In genomic region chr1:183073320-183073719, GRCh38 we compare ENCODE assay signal across 31 cellular contexts. TPM values are rescaled to one million over a fixed set of nuclear protein-coding genes. Genes with fewer than 3 reads are reported as not detected.
DNase-seq lines count a peak whose midpoint lies in the region; ATAC-seq, FAIRE-seq and TF ChIP-seq lines count a peak whose summit lies in the region.
"Had no signal": no experiment of that assay in that cellular context is flagged by ENCODE, and none has a peak within 500 bp of the region (broad histone marks: within the 10 kb centered on the region; RNA-seq: fewer than 3 reads in every experiment).

No MANE protein-coding gene starts in this region.

- H3K4me1 ChIP-seq in left ventricle myocardium inferior (peaks cover 99% of the 10 kb centered on the region), heart right ventricle (peaks cover 11 to 95% (median 86%) of the 10 kb centered on the region in 9 donors), muscle layer of duodenum (ENCODE audit: control insufficient read depth in 1 of 2, insufficient read depth in 2 of 2, low read length in 2 of 2) (peaks cover 19 to 55% of the 10 kb centered on the region in 2 donors), upper lobe of right lung (peaks cover 49% of the 10 kb centered on the region)

- H3K4me3 ChIP-seq in left ventricle myocardium inferior (no peak overlapping the region), heart right ventricle (no peak overlapping the region), muscle layer of duodenum (ENCODE audit: low read depth in 1 of 2, low read length in 2 of 2) (no peak overlapping the region), upper lobe of right lung (no peak overlapping the region)
- H3K4me3 ChIP-seq: GM23338, PC-9, testis had no signal

- intact Hi-C loops in left ventricle myocardium inferior (cut with micrococcal nuclease) (no loop called here), heart right ventricle (cut with DNase I) (loop anchor here in 1 of 10 donors (10.0 kb wide), 1 partner anchor 49 kb away; the partner anchor contains the start of gene LAMC1), upper lobe of right lung (cut with DNase I) (no loop called here)

- no peak for DNase-seq in left ventricle myocardium inferior
- no peak for DNase-seq in heart right ventricle
- no peak for DNase-seq in upper lobe of right lung
- DNase-seq in activated CD4-positive, alpha-beta T cell treated with anti-CD3 and anti-CD28 coated beads, Interleukin-2, amount 50 U/mL, for 4 hours: no peak
- no peak for DNase-seq in frontal cortex (ENCODE audit: low spot score in 2 of 2)
- DNase-seq: activated CD4-positive, alpha-beta memory T cell treated with anti-CD3 and anti-CD28 coated beads, Interleukin-2, amount 10 ng/mL, durations not matched to agents 7 days and 5 days; activated effector memory CD4-positive, alpha-beta T cell treated with Interleukin-2 at 50 U/mL for 16 hours; activated naive CD8-positive, alpha-beta T cell treated with anti-CD3 and anti-CD28 coated beads, Interleukin-2, amount 10 ng/mL, durations not matched to agents 7 days and 5 days; Calu3; effector CD4-positive, alpha-beta T cell; HFFc6; KG1; left cardiac atrium; midbrain; MV-4-11; natural killer cell; NCI-H187 treated with DMSO at 0.1 percent for 48 hours; NCI-H345; PC-9; SIG-M5; stimulated activated CD4-positive, alpha-beta T cell treated with anti-CD3 and anti-CD28 coated beads, Interleukin-12 subunit alpha, Interleukin-12 subunit beta, amount 100 ng/mL, for 4 hours; stimulated activated CD4-positive, alpha-beta T cell treated with anti-CD3 and anti-CD28 coated beads, Interleukin-4, amount 100 ng/mL, for 4 hours; stimulated activated naive CD4-positive, alpha-beta T cell; testis had no signal

- H3K36me3 ChIP-seq in left ventricle myocardium inferior (no peaks in the 10 kb centered on the region), heart right ventricle (no peaks in the 10 kb centered on the region), muscle layer of duodenum (ENCODE audit: control insufficient read depth in 1 of 2, insufficient read depth in 2 of 2, low read length in 2 of 2) (no peaks in the 10 kb centered on the region), upper lobe of right lung (no peaks in the 10 kb centered on the region)

- H3K27ac ChIP-seq in left ventricle myocardium inferior (replicated peaks) (peak overlapping the region; percentile 55), heart right ventricle (peak overlapping the region in 3 of 10 donors; percentile 22 to 54 (median 32)), VCaP (peak overlapping the region; percentile 80), muscle layer of duodenum (ENCODE audit: low read length) (peak overlapping the region; percentile 19), upper lobe of right lung (no peak overlapping the region)
- H3K27ac ChIP-seq: C4-2B, epithelial cell of prostate, PC-9, testis had no signal

- H3K27me3 ChIP-seq in left ventricle myocardium inferior (ENCODE audit: low read depth) (no peaks in the 10 kb centered on the region), heart right ventricle (no peaks in the 10 kb centered on the region), muscle layer of duodenum (ENCODE audit: low read depth, low read length) (no peaks in the 10 kb centered on the region), upper lobe of right lung (no peaks in the 10 kb centered on the region)
- H3K27me3 ChIP-seq: testis had no signal

- ATAC-seq in heart right ventricle (no peak), upper lobe of right lung (peak; percentile 57), HG03280 (IDR thresholded peaks at IDR 0.05; ENCODE audit: unreplicated experiment) (no peak)
- ATAC-seq: activated CD4-positive, CD25-positive, alpha-beta regulatory T cell treated with anti-CD3 and anti-CD28 coated beads, Interleukin-2, amount 50 U/mL, for 24 hours; GM23338; left cardiac atrium; natural killer cell had no signal

- no peaks in the 10 kb centered on the region for H3K9me3 ChIP-seq in left ventricle myocardium inferior (replicated peaks)
- H3K9me3 ChIP-seq in heart right ventricle: no peaks in the 10 kb centered on the region
- no peaks in the 10 kb centered on the region for H3K9me3 ChIP-seq in muscle layer of duodenum (ENCODE audit: control insufficient read depth in 1 of 2, low read length in 2 of 2)
- H3K9me3 ChIP-seq in upper lobe of right lung: no peaks in the 10 kb centered on the region
- H3K9me3 ChIP-seq: testis had no signal

- TF ChIP-seq CTCF in left ventricle myocardium inferior (IDR thresholded peaks at IDR 0.05; ENCODE audit: borderline replicate concordance) (no peak), heart right ventricle (IDR thresholded peaks at IDR 0.05) (no peak), VCaP (conservative IDR thresholded peaks at IDR 0.05) (no peak), upper lobe of right lung (IDR thresholded peaks at IDR 0.05) (no peak)

- no peak for FAIRE-seq in frontal cortex (lab: Jason Lieb, UNC)

RNA-seq across cellular contexts. Expression of gene LAMC1, which starts 50.1 kb away (rescaled TPM):
- total RNA-seq in left ventricle myocardium inferior (84.1 TPM), heart right ventricle (100 to 1,000 TPM; 100 to 160 (median 116) TPM), upper lobe of right lung (120 TPM), frontal cortex (29.3 TPM)
- polyA plus RNA-seq in heart right ventricle: 10 to 100 TPM; 22.1 to 60.1 TPM
